In the genomic region with DNA sequence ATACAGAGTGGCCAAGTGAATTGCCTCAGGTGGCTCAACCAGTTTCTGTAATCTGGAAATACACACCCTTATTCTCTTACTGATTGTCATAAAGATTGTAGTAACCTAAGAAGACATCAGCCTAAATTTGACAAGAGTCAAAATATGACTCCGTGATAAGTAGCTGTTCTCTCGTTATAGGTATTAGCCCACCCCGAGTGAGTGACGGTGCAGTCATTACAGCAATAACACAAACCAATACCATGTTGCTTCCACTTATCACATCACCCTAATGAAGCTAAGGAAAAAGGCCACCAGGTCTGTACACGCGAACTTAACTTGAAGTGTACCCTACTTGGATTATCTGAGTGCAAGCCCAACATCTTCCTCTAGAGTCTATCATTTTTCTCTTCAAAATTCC, we compare ENCODE assay signal across 20 cellular contexts. TPM values are rescaled to one million over a fixed set of nuclear protein-coding genes. Genes with fewer than 3 reads are reported as not detected.
DNase-seq lines count a peak whose midpoint lies in the region; FAIRE-seq and TF ChIP-seq lines count a peak whose summit lies in the region.
"Had no signal": no experiment of that assay in that cellular context is flagged by ENCODE, and none has a peak within 500 bp of the region (broad histone marks: within the 10 kb centered on the region; RNA-seq: fewer than 3 reads in every experiment).

No MANE protein-coding gene starts in this region.

- peaks cover 56 to 90% (median 78%) of the 10 kb centered on the region in 11 experiments for H3K36me3 ChIP-seq in BLaER1 treated with 17β-estradiol and CSF1 and Interleukin-3, amounts not matched to agents 10 nM and 100 nM
- H3K36me3 ChIP-seq in trophoblast cell (ENCODE audit: control insufficient read depth in 1 of 2, insufficient read depth in 2 of 2, low read length in 2 of 2), result no peaks in the 10 kb centered on the region
- H3K36me3 ChIP-seq: MG63, SJCRH30 had no signal

- H3K23ac ChIP-seq in trophoblast cell (ENCODE audit: low read length), result no peak overlapping the region

- no peak overlapping the region for H2AK5ac ChIP-seq in trophoblast cell (ENCODE audit: low read length)

- peak overlapping the region; percentile 60 to 98 (median 83) for H3K4me2 ChIP-seq in BLaER1 treated with 17β-estradiol and CSF1 and Interleukin-3, amounts not matched to agents 10 nM and 100 nM
- H3K4me2 ChIP-seq in trophoblast cell (ENCODE audit: low read length), result no peak overlapping the region

- no peak overlapping the region for H3K14ac ChIP-seq in trophoblast cell (ENCODE audit: low read length)

- DNase-seq in GM12892 (ENCODE audit: insufficient read length), result no peak
- DNase-seq in trophoblast cell, result peak; percentile 40 to 80
- no peak for DNase-seq in NCI-H1930 (lab: John Stamatoyannopoulos, UW)
- no peak for DNase-seq in NCI-H187 treated with DMSO at 0.1 percent for 48 hours (lab: John Stamatoyannopoulos, UW)
- no peak for DNase-seq in Ammon's horn (ENCODE audit: low spot score)
- no peak for DNase-seq in NCI-H2107 treated with DMSO at 0.1 percent for 48 hours (lab: John Stamatoyannopoulos, UW; ENCODE audit: unreplicated experiment)
- DNase-seq: Calu3; CD4-positive, CD25-positive, alpha-beta regulatory T cell; GM23248; KG1; MG63; NCI-H1105; NCI-H1694 treated with DMSO at 0.1 percent for 48 hours; NCI-H510A; SJCRH30; SW 1271 had no signal

- TF ChIP-seq POLR2A in GM12892 (IDR thresholded peaks at IDR 0.05; ENCODE audit: low read depth, low read length), result no peak

- peak; percentile 91 for FAIRE-seq in GM12892 (lab: Jason Lieb, UNC)
- FAIRE-seq: A204.1 had no signal

- no peak overlapping the region for H4K8ac ChIP-seq in trophoblast cell (ENCODE audit: low read depth, low read length)

- no peak overlapping the region for H2BK12ac ChIP-seq in trophoblast cell (ENCODE audit: low read length)

- peak overlapping the region in 10 of 11 experiments; percentile 12 to 75 (median 49); a peak in 17 of 22 replicates for H3K27ac ChIP-seq in BLaER1 treated with 17β-estradiol and CSF1 and Interleukin-3, amounts not matched to agents 10 nM and 100 nM
- H3K27ac ChIP-seq in VCaP, result peak overlapping the region; percentile 23; the same call in 1 of the 2 replicates
- H3K27ac ChIP-seq in trophoblast cell (ENCODE audit: low read depth, low read length), result no peak overlapping the region
- H3K27ac ChIP-seq: GM23248, RWPE1, SJCRH30 had no signal

- H3K18ac ChIP-seq in trophoblast cell (ENCODE audit: low read length), result no peak overlapping the region

- no peak overlapping the region for H2BK120ac ChIP-seq in trophoblast cell (ENCODE audit: insufficient read depth, low read length, poor library complexity)

- H3K79me2 ChIP-seq in trophoblast cell (ENCODE audit: control insufficient read depth, insufficient read depth, low read length, poor library complexity), result no peaks in the 10 kb centered on the region

- no peak overlapping the region for H2BK5ac ChIP-seq in trophoblast cell (ENCODE audit: low read depth, low read length, poor library complexity)

- H3K4ac ChIP-seq in trophoblast cell (ENCODE audit: low read depth, low read length), result no peak overlapping the region

- no peak overlapping the region for H3K9ac ChIP-seq in BLaER1 treated with 17β-estradiol and CSF1 and Interleukin-3, amounts not matched to agents 10 nM and 100 nM
- H3K9ac ChIP-seq in trophoblast cell (ENCODE audit: low read length), result no peak overlapping the region
- H3K9ac ChIP-seq: GM23248 had no signal

- no CpG with 5 or more reads among the region's 6 CpGs for WGBS in trophoblast cell (ENCODE audit: extremely low coverage, insufficient coverage, insufficient read length)

- H4K12ac ChIP-seq in trophoblast cell (ENCODE audit: low read depth, low read length), result no peak overlapping the region

- no peaks in the 10 kb centered on the region for H3K27me3 ChIP-seq in BLaER1 treated with 17β-estradiol and CSF1 and Interleukin-3, amounts not matched to agents 10 nM and 100 nM
- H3K27me3 ChIP-seq in trophoblast cell (ENCODE audit: insufficient read depth, low read length), result no peaks in the 10 kb centered on the region
- H3K27me3 ChIP-seq: MG63, SJCRH30 had no signal

- no peak for TF ChIP-seq CTCF in VCaP (conservative IDR thresholded peaks at IDR 0.05)

- H3K4me3 ChIP-seq in BLaER1 treated with 17β-estradiol and CSF1 and Interleukin-3, amounts not matched to agents 10 nM and 100 nM, result no peak overlapping the region
- no peak overlapping the region for H3K4me3 ChIP-seq in trophoblast cell (ENCODE audit: low read depth, low read length)
- H3K4me3 ChIP-seq: GM23248, MG63, SJCRH30 had no signal

- no peaks in the 10 kb centered on the region for H3K79me1 ChIP-seq in trophoblast cell (ENCODE audit: low read length)

- no peak overlapping the region for H2AFZ ChIP-seq in trophoblast cell (ENCODE audit: insufficient read depth, low read length, poor library complexity)
- H2AFZ ChIP-seq: GM23248 had no signal

- peaks cover 9 to 100% (median 99%) of the 10 kb centered on the region in 11 experiments; a peak in 20 of 22 replicates for H4K20me1 ChIP-seq in BLaER1 treated with 17β-estradiol and CSF1 and Interleukin-3, amounts not matched to agents 10 nM and 100 nM

- H3K9me3 ChIP-seq in BLaER1 treated with 17β-estradiol and CSF1 and Interleukin-3, amounts not matched to agents 10 nM and 100 nM (replicated peaks in 1 of 11), result no peaks in the 10 kb centered on the region
- H3K9me3 ChIP-seq in trophoblast cell (ENCODE audit: insufficient read depth, low read depth, low read length), result no peaks in the 10 kb centered on the region
- H3K9me3 ChIP-seq: MG63, SJCRH30 had no signal

- H3K4me1 ChIP-seq in BLaER1 treated with 17β-estradiol and CSF1 and Interleukin-3, amounts not matched to agents 10 nM and 100 nM, result peaks cover 71 to 100% (median 93%) of the 10 kb centered on the region in 10 experiments
- no peaks in the 10 kb centered on the region for H3K4me1 ChIP-seq in trophoblast cell (ENCODE audit: control insufficient read depth in 1 of 2, insufficient read depth in 2 of 2, low read length in 2 of 2)
- H3K4me1 ChIP-seq: SJCRH30 had no signal

- no peak overlapping the region for H4K91ac ChIP-seq in trophoblast cell (ENCODE audit: low read depth, low read length)

RNA-seq across cellular contexts. Expression of gene PIK3AP1, which starts 23.3 kb away (rescaled TPM):
- 115 TPM for polyA plus RNA-seq in GM12892 (2012; ENCODE audit: missing spikeins)
- polyA plus RNA-seq in trophoblast cell (2013), result 0.75 and 1.3 TPM in 2 replicates
- polyA plus RNA-seq: GM23248 had no signal

Comparison
In these comparisons a context has a peak if more than half of its experiments do, and no peak if none do; other contexts are left out.
1. DNase-seq: peak in trophoblast cell (2 of 2); none in GM12892 (single experiment), NCI-H1930 (0 of 2), NCI-H187 treated with DMSO at 0.1 percent for 48 hours (single experiment), Ammon's horn (single experiment) and NCI-H2107 treated with DMSO at 0.1 percent for 48 hours (single experiment).